In the genomic region with DNA sequence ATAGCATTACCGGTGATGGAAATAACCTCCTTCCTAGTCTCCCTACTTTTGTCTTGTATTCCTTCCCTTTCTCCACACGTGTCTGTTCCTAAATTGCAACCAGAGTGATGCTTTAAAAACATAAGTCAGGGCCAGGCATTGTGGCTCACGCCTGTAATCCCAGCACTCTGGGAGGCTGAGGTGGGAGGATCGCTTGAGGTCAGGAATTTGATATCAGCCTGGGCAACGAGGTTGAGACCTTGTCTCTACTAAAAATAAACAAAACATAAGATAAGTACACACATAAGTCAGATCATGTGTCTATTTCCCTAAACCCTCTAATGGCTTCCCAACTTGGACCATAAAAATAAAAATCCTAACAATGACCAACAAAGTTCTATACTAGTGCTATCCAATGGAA, we compare ENCODE assay signal across 16 cellular contexts. TPM values are rescaled to one million over a fixed set of nuclear protein-coding genes. Genes with fewer than 3 reads are reported as not detected.
A peak's percentile ranks its signal among the peaks of the same experiment; 100 is the strongest.
DNase-seq lines count a peak whose midpoint lies in the region; ATAC-seq and TF ChIP-seq lines count a peak whose summit lies in the region.
"Had no signal": no experiment of that assay in that cellular context is flagged by ENCODE, and none has a peak within 500 bp of the region (broad histone marks: within the 10 kb centered on the region; RNA-seq: fewer than 3 reads in every experiment).

No MANE protein-coding gene starts in this region.

- no peaks in the 10 kb centered on the region for H3K27me3 ChIP-seq in gastroesophageal sphincter
- H3K27me3 ChIP-seq: BE2C had no signal

- peak overlapping the region; percentile 23 for H3K27ac Mint-ChIP-seq in activated T-helper 17 cell treated with anti-CD3 and anti-CD28 coated beads, Interleukin-2, amount 50 U/mL, for 72 hours
- H3K27ac Mint-ChIP-seq in nephron progenitor cell = peak overlapping the region; percentile 73
- H3K27ac Mint-ChIP-seq: H9, HFFc6, IgD-negative memory B cell had no signal

- no peak overlapping the region for H3K27ac ChIP-seq in HEK293 (ENCODE audit: extremely low read depth, low read depth, low read length)
- no peak overlapping the region for H3K27ac ChIP-seq in gastroesophageal sphincter
- H3K27ac ChIP-seq: C4-2B had no signal

- H3K36me3 ChIP-seq in HEK293 (ENCODE audit: control insufficient read depth in 2 of 2, insufficient read depth in 1 of 2, low read length in 2 of 2) (no peaks in the 10 kb centered on the region), gastroesophageal sphincter (no peaks in the 10 kb centered on the region)
- H3K36me3 ChIP-seq: BE2C had no signal

- H3K4me1 Mint-ChIP-seq in activated T-helper 17 cell treated with anti-CD3 and anti-CD28 coated beads, Interleukin-2, amount 50 U/mL, for 72 hours = peaks cover 20% of the 10 kb centered on the region
- H3K4me1 Mint-ChIP-seq in nephron progenitor cell = peaks cover 33% of the 10 kb centered on the region

- ATAC-seq in activated T-helper 17 cell treated with anti-CD3 and anti-CD28 coated beads, Interleukin-2, amount 50 U/mL, for 72 hours (replicated peaks) = no peak
- no peak for ATAC-seq in gastroesophageal sphincter

- TF ChIP-seq EP300 in gastroesophageal sphincter (IDR thresholded peaks at IDR 0.05) = no peak

- DNase-seq in NCI-H226 (peak; percentile 36), nephron progenitor cell (no peak)
- DNase-seq in activated CD4-positive, alpha-beta T cell treated with anti-CD3 and anti-CD28 coated beads, Interleukin-2, amount 50 U/mL, for 4 hours = no peak
- no peak for DNase-seq in activated CD4-positive, CD25-positive, alpha-beta regulatory T cell treated with anti-CD3 and anti-CD28 coated beads, Interleukin-2, amount 50 U/mL, for 72 hours
- DNase-seq: BE2C; CD4-positive, alpha-beta memory T cell; DND-41; GF-D8; GOT3; H9; HFFc6 had no signal

- WGBS in gastroesophageal sphincter (ENCODE audit: low coverage in 1 of 2), 2 donors = 71% methylated on average over 5 of the region's 5 CpGs; no CpG with 5 or more reads in 1 of the 2 donors

- POLR2A ChIA-PET in HEK293 (lab: Yijun Ruan, JAX) = no interaction called here

- CTCF ChIA-PET in HEK293 (lab: Yijun Ruan, JAX) = no interaction called here

- no peak overlapping the region for H3K4me3 Mint-ChIP-seq in activated T-helper 17 cell treated with anti-CD3 and anti-CD28 coated beads, Interleukin-2, amount 50 U/mL, for 72 hours
- H3K4me3 Mint-ChIP-seq in nephron progenitor cell = no peak overlapping the region
- H3K4me3 Mint-ChIP-seq: H9, HFFc6, IgD-negative memory B cell had no signal

- H3K9me3 ChIP-seq in HEK293 (ENCODE audit: control insufficient read depth, insufficient read depth, low read depth, low read length) (no peaks in the 10 kb centered on the region), gastroesophageal sphincter (no peaks in the 10 kb centered on the region)
- H3K9me3 ChIP-seq: BE2C had no signal

- H3K4me1 ChIP-seq in HEK293 (ENCODE audit: control insufficient read depth, insufficient read depth, low read length) = peaks cover 4% of the 10 kb centered on the region; the same call in 1 of the 2 replicates
- peaks cover 4 to 52% (median 6%) of the 10 kb centered on the region in 3 donors for H3K4me1 ChIP-seq in gastroesophageal sphincter
- H3K4me1 ChIP-seq: BE2C had no signal

- no peaks in the 10 kb centered on the region for H3K9me3 Mint-ChIP-seq in activated T-helper 17 cell treated with anti-CD3 and anti-CD28 coated beads, Interleukin-2, amount 50 U/mL, for 72 hours
- H3K9me3 Mint-ChIP-seq in nephron progenitor cell = peaks cover 9% of the 10 kb centered on the region
- H3K9me3 Mint-ChIP-seq: H9, HFFc6 had no signal

- H3K4me3 ChIP-seq in HEK293 (ENCODE audit: low read depth, low read length) = no peak overlapping the region
- H3K4me3 ChIP-seq in gastroesophageal sphincter = no peak overlapping the region

- no peaks in the 10 kb centered on the region for H3K27me3 Mint-ChIP-seq in activated T-helper 17 cell treated with anti-CD3 and anti-CD28 coated beads, Interleukin-2, amount 50 U/mL, for 72 hours
- H3K27me3 Mint-ChIP-seq in nephron progenitor cell (ENCODE audit: low read depth, poor library complexity) = no peaks in the 10 kb centered on the region
- H3K27me3 Mint-ChIP-seq: CD4-positive, alpha-beta memory T cell; IgD-negative memory B cell had no signal

- no peak for TF ChIP-seq POLR2A in gastroesophageal sphincter (IDR thresholded peaks at IDR 0.05)

- H3K36me3 Mint-ChIP-seq in activated T-helper 17 cell treated with anti-CD3 and anti-CD28 coated beads, Interleukin-2, amount 50 U/mL, for 72 hours (ENCODE audit: low read depth) = peaks cover 33% of the 10 kb centered on the region
- peaks cover 55% of the 10 kb centered on the region for H3K36me3 Mint-ChIP-seq in nephron progenitor cell (ENCODE audit: low read depth)

- TF ChIP-seq CTCF in HEK293 (tag by site-specific recombination; IDR thresholded peaks at IDR 0.05) (no peak), nephron progenitor cell (IDR thresholded peaks at IDR 0.05) (no peak), gastroesophageal sphincter (IDR thresholded peaks at IDR 0.05) (no peak)

TF ChIP-seq in HEK293, 187 proteins besides CTCF, POLR2A, EP300 and RAD21 (continues in another document):
- TF ChIP-seq ZNF350 (tag by site-specific recombination; IDR thresholded peaks at IDR 0.05) (no peak), ZNF366 (tag by site-specific recombination; conservative IDR thresholded peaks at IDR 0.05) (0 out of 2 replicates have a peak, but pooled peaks have one; percentile 23), KLF16 (tag by site-specific recombination; IDR thresholded peaks at IDR 0.05) (no peak), ZNF621 (tag by site-specific recombination; IDR thresholded peaks at IDR 0.05) (no peak), ZEB2 (tag by site-specific recombination; IDR thresholded peaks at IDR 0.05) (0 out of 2 replicates have a peak, but pooled peaks have one; percentile 43), SP7 (tag by site-specific recombination; IDR thresholded peaks at IDR 0.05) (peak; percentile 62), ZNF677 (tag by site-specific recombination; IDR thresholded peaks at IDR 0.05) (no peak), ZSCAN30 (tag by site-specific recombination; IDR thresholded peaks at IDR 0.05) (no peak), YY2 (tag by site-specific recombination; IDR thresholded peaks at IDR 0.05) (no peak), KLF8 (tag by site-specific recombination; IDR thresholded peaks at IDR 0.05) (0 out of 2 replicates have a peak, but pooled peaks have one; percentile 14), ZNF843 (tag by site-specific recombination; IDR thresholded peaks at IDR 0.05) (peak; percentile 82), GLIS1 (tag by site-specific recombination; IDR thresholded peaks at IDR 0.05) (peak; percentile 48; the same call in 1 of the 2 replicates), ZNF214 (tag by site-specific recombination; IDR thresholded peaks at IDR 0.05; ENCODE audit: borderline replicate concordance) (no peak), HOXC10 (CRISPR knock-in tag; IDR thresholded peaks at IDR 0.05) (no peak), ZNF311 (tag by site-specific recombination; IDR thresholded peaks at IDR 0.05; ENCODE audit: borderline replicate concordance) (no peak), ZBTB20 (tag by site-specific recombination; IDR thresholded peaks at IDR 0.05) (peak; percentile 10; the same call in 1 of the 2 replicates), ZXDB (tag by site-specific recombination; IDR thresholded peaks at IDR 0.05) (peak; percentile 44), ZNF112 (tag by site-specific recombination; IDR thresholded peaks at IDR 0.05) (no peak), TRIM28 (IDR thresholded peaks at IDR 0.05; ENCODE audit: borderline replicate concordance, low read length) (peak; percentile 65; the same call in 1 of the 2 replicates), WT1 (tag by site-specific recombination; IDR thresholded peaks at IDR 0.05) (peak; percentile 95), ZNF138 (tag by site-specific recombination; IDR thresholded peaks at IDR 0.05; ENCODE audit: borderline replicate concordance) (no peak), SP3 (tag by site-specific recombination; IDR thresholded peaks at IDR 0.05) (no peak)
- TF ChIP-seq, protein P1, sequence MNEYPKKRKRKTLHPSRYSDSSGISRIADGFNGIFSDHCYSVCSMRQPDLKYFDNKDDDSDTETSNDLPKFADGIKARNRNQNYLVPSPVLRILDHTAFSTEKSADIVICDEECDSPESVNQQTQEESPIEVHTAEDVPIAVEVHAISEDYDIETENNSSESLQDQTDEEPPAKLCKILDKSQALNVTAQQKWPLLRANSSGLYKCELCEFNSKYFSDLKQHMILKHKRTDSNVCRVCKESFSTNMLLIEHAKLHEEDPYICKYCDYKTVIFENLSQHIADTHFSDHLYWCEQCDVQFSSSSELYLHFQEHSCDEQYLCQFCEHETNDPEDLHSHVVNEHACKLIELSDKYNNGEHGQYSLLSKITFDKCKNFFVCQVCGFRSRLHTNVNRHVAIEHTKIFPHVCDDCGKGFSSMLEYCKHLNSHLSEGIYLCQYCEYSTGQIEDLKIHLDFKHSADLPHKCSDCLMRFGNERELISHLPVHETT (tag by site-specific recombination; IDR thresholded peaks at IDR 0.05) = no peak
- TF ChIP-seq, protein P2, sequence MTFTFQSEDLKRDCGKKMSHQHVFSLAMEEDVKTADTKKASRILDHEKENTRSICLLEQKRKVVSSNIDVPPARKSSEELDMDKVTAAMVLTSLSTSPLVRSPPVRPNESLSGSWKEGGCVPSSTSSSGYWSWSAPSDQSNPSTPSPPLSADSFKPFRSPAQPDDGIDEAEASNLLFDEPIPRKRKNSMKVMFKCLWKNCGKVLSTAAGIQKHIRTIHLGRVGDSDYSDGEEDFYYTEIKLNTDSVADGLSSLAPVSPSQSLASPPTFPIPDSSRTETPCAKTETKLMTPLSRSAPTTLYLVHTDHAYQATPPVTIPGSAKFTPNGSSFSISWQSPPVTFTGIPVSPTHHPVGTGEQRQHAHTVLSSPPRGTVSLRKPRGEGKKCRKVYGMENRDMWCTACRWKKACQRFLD (tag by site-specific recombination; IDR thresholded peaks at IDR 0.05) = no peak

RNA-seq across cellular contexts. Expression of a gene that starts 18.4 kb away (rescaled TPM):
- 10 to 100 TPM; 30.0 to 39.7 TPM for total RNA-seq in activated T-helper 17 cell treated with anti-CD3 and anti-CD28 coated beads, Interleukin-2, amount 50 U/mL, for 72 hours
- 100 to 1,000 TPM in 2 of 4 donors, 10 to 100 TPM in 2; 76.0 to 102 (median 91.6) TPM for total RNA-seq in gastroesophageal sphincter

RNA-seq across cellular contexts. Expression of a gene that starts 30.8 kb away (rescaled TPM):
- 10 to 100 TPM; 21.2 to 28.6 TPM for total RNA-seq in activated T-helper 17 cell treated with anti-CD3 and anti-CD28 coated beads, Interleukin-2, amount 50 U/mL, for 72 hours
- total RNA-seq in gastroesophageal sphincter = 10 to 100 TPM; 11.2 to 16.4 (median 14.2) TPM
